Comparison of ENCODE assay signal across 8 cellular contexts in genomic region chr6:137866914-137867684, GRCh38. TPM values are rescaled to one million over a fixed set of nuclear protein-coding genes. Genes with fewer than 3 reads are reported as not detected.
A peak's percentile ranks its signal among the peaks of the same experiment; 100 is the strongest.
DNase-seq lines count a peak whose midpoint lies in the region; ATAC-seq and TF ChIP-seq lines count a peak whose summit lies in the region.

Gene TNFAIP3 (plus strand): TSS chr6:137867259. CDS start chr6:137871228, 3,969 bp downstream.

- H3K9ac ChIP-seq in BLaER1, result peak within 1 kb of the TSS; percentile 94

- H3K4me2 ChIP-seq in BLaER1, result peak within 1 kb of the TSS; percentile 93

- peak; percentile 60 for ATAC-seq in HG03378 (IDR thresholded peaks at IDR 0.05; ENCODE audit: unreplicated experiment)
- ATAC-seq in left lung, result peak; percentile 93

- TF ChIP-seq CTCF in coronary artery (IDR thresholded peaks at IDR 0.05) (peak; percentile 54), left lung (IDR thresholded peaks at IDR 0.05) (peak; percentile 80 to 90)

- H3K27ac ChIP-seq in BLaER1, result peak within 1 kb of the TSS; percentile 95
- H3K27ac ChIP-seq in coronary artery, result peak within 1 kb of the TSS; percentile 75 to 92
- H3K27ac ChIP-seq in left lung, result peak within 1 kb of the TSS; percentile 96

- peak; percentile 58 for DNase-seq in NCI-H510A treated with DMSO at 0.1 percent for 48 hours (lab: John Stamatoyannopoulos, UW)
- DNase-seq in activated CD4-positive, alpha-beta T cell treated with anti-CD3 and anti-CD28 coated beads for 48 hours, result peak; percentile 97
- peak; percentile 95 for DNase-seq in coronary artery (ENCODE audit: low spot score)
- DNase-seq in left lung, result peak; percentile 94 to 97
- DNase-seq in stimulated activated CD4-positive, alpha-beta T cell treated with anti-CD3 and anti-CD28 coated beads, Interleukin-2, amount 100 ng/mL, for 4 hours (ENCODE audit: low read depth), result peak; percentile 91

- TF ChIP-seq POLR2A in GM19099 (IDR thresholded peaks at IDR 0.05; ENCODE audit: extremely low read depth, insufficient read length, low read depth), result peak; percentile 97

- peaks cover 62% of the 10 kb centered on the region for H3K36me3 ChIP-seq in BLaER1
- peaks cover 0 to 12% of the 10 kb centered on the region in 2 donors for H3K36me3 ChIP-seq in left lung

- peak within 1 kb of the TSS; percentile 96 for H3K4me3 ChIP-seq in BLaER1
- H3K4me3 ChIP-seq in coronary artery, result peak within 1 kb of the TSS; percentile 90
- H3K4me3 ChIP-seq in left lung, result peak within 1 kb of the TSS; percentile 79 to 86

- intact Hi-C loops in left lung (cut with DNase I), result loop anchor here in 1 of 2 donors (10.0 kb wide), 1 partner anchor 162 kb away; no protein-coding TSS in a partner anchor

- H3K9me3 ChIP-seq in BLaER1, result no peaks in the 10 kb centered on the region
- no peaks in the 10 kb centered on the region for H3K9me3 ChIP-seq in left lung

- H3K27me3 ChIP-seq in BLaER1 (no peaks in the 10 kb centered on the region), left lung (no peaks in the 10 kb centered on the region)

- H3K4me1 ChIP-seq in BLaER1 (peaks cover 61% of the 10 kb centered on the region), left lung (peaks cover 6 to 71% of the 10 kb centered on the region in 2 donors)

- H4K20me1 ChIP-seq in BLaER1, result peaks cover 66% of the 10 kb centered on the region

RNA-seq across cellular contexts. Expression of gene TNFAIP3, which starts in this region (rescaled TPM):
- 100 to 1,000 TPM in 1 of 2 donors, 10 to 100 TPM in 1; 22.6 to 102 TPM for total RNA-seq in left lung

Comparison
In these comparisons a context has a peak if more than half of its experiments do, and no peak if none do; other contexts are left out.
1. Peak in every context shown above with its lines: DNase-seq, ATAC-seq, H3K4me3 ChIP-seq and H3K27ac ChIP-seq.